In the genomic region with DNA sequence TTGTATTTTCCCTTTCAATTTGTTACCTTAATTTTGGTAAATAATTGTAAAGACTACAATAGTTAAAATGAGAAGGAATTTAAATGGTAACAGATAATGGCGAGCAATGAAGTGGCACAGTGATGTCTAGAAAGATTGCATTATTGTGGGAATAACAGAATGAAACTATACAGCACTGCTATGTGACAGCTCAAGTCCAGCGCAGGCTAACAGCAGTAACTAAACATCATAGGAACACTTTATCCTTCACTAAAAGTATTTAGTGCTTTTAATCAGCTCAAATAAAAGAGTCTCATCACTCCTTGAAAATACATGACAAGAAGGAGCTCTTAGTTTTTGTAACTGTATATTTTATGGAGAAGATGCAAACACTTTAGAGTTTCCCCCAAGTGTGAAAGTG, we compare ENCODE assay signal across 15 cellular contexts.
DNase-seq lines count a peak whose midpoint lies in the region; ATAC-seq and TF ChIP-seq lines count a peak whose summit lies in the region.
"Had no signal": no experiment of that assay in that cellular context is flagged by ENCODE, and none has a peak within 500 bp of the region (broad histone marks: within the 10 kb centered on the region; RNA-seq: fewer than 3 reads in every experiment).

No MANE protein-coding gene starts in this region.

- no peak overlapping the region for H2BK120ac ChIP-seq in mesenchymal stem cell (ENCODE audit: low read depth, low read length)

- H3K79me1 ChIP-seq in mesenchymal stem cell (replicated peaks; ENCODE audit: low read length, poor library complexity, severe bottlenecking), result no peaks in the 10 kb centered on the region

- H3K4me2 ChIP-seq in mesenchymal stem cell (ENCODE audit: low read length, poor library complexity, severe bottlenecking), result no peak overlapping the region

- H2BK5ac ChIP-seq in mesenchymal stem cell (ENCODE audit: low read depth, low read length, poor library complexity, severe bottlenecking), result no peak overlapping the region

- peak overlapping the region; percentile 44 for H3K9ac ChIP-seq in mesenchymal stem cell (ENCODE audit: low read length)

- intact Hi-C loops in ascending aorta (cut with DNase I), result no loop called here

- H3K27ac ChIP-seq in ascending aorta, result peak overlapping the region; percentile 62 to 71
- peak overlapping the region; percentile 40 for H3K27ac ChIP-seq in mesenchymal stem cell (ENCODE audit: low read length, poor library complexity, severe bottlenecking)
- peak overlapping the region in 3 of 4 donors; percentile 3 to 85 (median 73) for H3K27ac ChIP-seq in tibial nerve
- no peak overlapping the region for H3K27ac ChIP-seq in effector memory CD4-positive, alpha-beta T cell (ENCODE audit: insufficient read depth, low read length, poor library complexity, severe bottlenecking)
- H3K27ac ChIP-seq: psoas muscle had no signal

- peaks cover 3 to 12% of the 10 kb centered on the region in 2 donors for H3K4me1 ChIP-seq in ascending aorta
- H3K4me1 ChIP-seq in mesenchymal stem cell (ENCODE audit: control insufficient read depth, insufficient read depth, low read depth, low read length), result no peaks in the 10 kb centered on the region
- peaks cover 0 to 38% (median 7%) of the 10 kb centered on the region in 4 donors for H3K4me1 ChIP-seq in tibial nerve
- no peaks in the 10 kb centered on the region for H3K4me1 ChIP-seq in effector memory CD4-positive, alpha-beta T cell (ENCODE audit: control insufficient read depth, insufficient read depth, low read length, poor library complexity, severe bottlenecking)
- H3K4me1 ChIP-seq: psoas muscle had no signal

- H3K4ac ChIP-seq in mesenchymal stem cell (ENCODE audit: low read depth in 1 of 2, low read length in 2 of 2), result no peak overlapping the region

- no peak overlapping the region for H3K23ac ChIP-seq in mesenchymal stem cell (ENCODE audit: low read length in 2 of 2)

- peak overlapping the region; percentile 13 to 47 for H3K4me3 ChIP-seq in ascending aorta
- peak overlapping the region in 1 of 2 experiments; percentile 34 for H3K4me3 ChIP-seq in mesenchymal stem cell (ENCODE audit: insufficient read depth in 1 of 2, low read depth in 1 of 2, low read length in 2 of 2)
- peak overlapping the region in 1 of 4 donors; percentile 10 for H3K4me3 ChIP-seq in tibial nerve
- no peak overlapping the region for H3K4me3 ChIP-seq in effector memory CD4-positive, alpha-beta T cell (ENCODE audit: insufficient read depth, low read depth, low read length, poor library complexity, severe bottlenecking)
- H3K4me3 ChIP-seq: psoas muscle had no signal

- H2BK15ac ChIP-seq in mesenchymal stem cell (ENCODE audit: low read depth, poor library complexity, severe bottlenecking), result no peak overlapping the region

- TF ChIP-seq CTCF in ascending aorta (IDR thresholded peaks at IDR 0.05) (no peak), tibial nerve (IDR thresholded peaks at IDR 0.05) (no peak)

- H2AFZ ChIP-seq in mesenchymal stem cell (ENCODE audit: low read depth, low read length), result no peak overlapping the region

- H3K14ac ChIP-seq in mesenchymal stem cell (ENCODE audit: low read length in 2 of 2), result no peak overlapping the region

- 40% methylated on average over 1 of the region's 2 CpGs for WGBS in mesenchymal stem cell
- WGBS in tibial nerve, 2 donors, result 49 to 56% methylated on average over 2 of the region's 2 CpGs

- DNase-seq in NCI-H2196 (lab: John Stamatoyannopoulos, UW; ENCODE audit: unreplicated experiment), result peak; percentile 21
- no peak for DNase-seq in NCI-H2196 treated with DMSO at 0.1 percent for 48 hours (lab: John Stamatoyannopoulos, UW; ENCODE audit: unreplicated experiment)
- no peak for DNase-seq in ascending aorta (ENCODE audit: low spot score in 2 of 2)
- peak; percentile 57 for DNase-seq in mesenchymal stem cell
- DNase-seq in tibial nerve (ENCODE audit: low spot score in 2 of 2), result no peak
- DNase-seq in glomerular visceral epithelial cell (ENCODE audit: extremely low spot score), result no peak
- no peak for DNase-seq in effector memory CD4-positive, alpha-beta T cell
- DNase-seq: 8988T; activated CD4-positive, alpha-beta T cell treated with anti-CD3 and anti-CD28 coated beads for 1 hour; activated gamma-delta T cell; GOT3; naive thymus-derived CD4-positive, alpha-beta T cell; NCI-H2107; psoas muscle had no signal

- no peak overlapping the region for H2BK12ac ChIP-seq in mesenchymal stem cell (ENCODE audit: low read length in 2 of 2)

- H3K27me3 ChIP-seq in ascending aorta (no peaks in the 10 kb centered on the region), mesenchymal stem cell (ENCODE audit: control insufficient read depth in 1 of 2, insufficient read depth in 1 of 2, low read length in 2 of 2) (no peaks in the 10 kb centered on the region), tibial nerve (no peaks in the 10 kb centered on the region)
- no peaks in the 10 kb centered on the region for H3K27me3 ChIP-seq in effector memory CD4-positive, alpha-beta T cell (replicated peaks; ENCODE audit: control insufficient read depth, insufficient read depth, low read length, poor library complexity, severe bottlenecking)

- H3K18ac ChIP-seq in mesenchymal stem cell (ENCODE audit: low read depth in 1 of 2, low read length in 2 of 2), result no peak overlapping the region

- no peak overlapping the region for H2AK5ac ChIP-seq in mesenchymal stem cell (ENCODE audit: low read length, severe bottlenecking)

- H4K91ac ChIP-seq in mesenchymal stem cell (ENCODE audit: low read length), result no peak overlapping the region

- H4K8ac ChIP-seq in mesenchymal stem cell (ENCODE audit: low read length), result no peak overlapping the region

- H3K9me3 ChIP-seq in ascending aorta, result no peaks in the 10 kb centered on the region
- no peaks in the 10 kb centered on the region for H3K9me3 ChIP-seq in mesenchymal stem cell (ENCODE audit: control insufficient read depth, low read length)
- H3K9me3 ChIP-seq in tibial nerve, result no peaks in the 10 kb centered on the region
- no peaks in the 10 kb centered on the region for H3K9me3 ChIP-seq in effector memory CD4-positive, alpha-beta T cell (ENCODE audit: control insufficient read depth, low read length)
- H3K9me3 ChIP-seq: psoas muscle had no signal

- no peak for TF ChIP-seq POLR2A in tibial nerve (IDR thresholded peaks at IDR 0.05)

- no peak for TF ChIP-seq EP300 in tibial nerve (IDR thresholded peaks at IDR 0.05)

- H3K36me3 ChIP-seq in ascending aorta (no peaks in the 10 kb centered on the region), mesenchymal stem cell (ENCODE audit: control insufficient read depth in 1 of 2, insufficient read depth in 2 of 2, low read depth in 1 of 2, low read length in 2 of 2) (no peaks in the 10 kb centered on the region), tibial nerve (no peaks in the 10 kb centered on the region)
- no peaks in the 10 kb centered on the region for H3K36me3 ChIP-seq in effector memory CD4-positive, alpha-beta T cell (ENCODE audit: control insufficient read depth, insufficient read depth, low read length)

- no peak for ATAC-seq in HG03097 (IDR thresholded peaks at IDR 0.05; ENCODE audit: low FRiP score, unreplicated experiment)
- ATAC-seq: naive thymus-derived CD4-positive, alpha-beta T cell; psoas muscle had no signal

Comparison
In these comparisons a context has a peak if more than half of its experiments do, and no peak if none do; other contexts are left out.
1. DNase-seq: peak in NCI-H2196 (single experiment) and mesenchymal stem cell (single experiment); none in NCI-H2196 treated with DMSO at 0.1 percent for 48 hours (single experiment), ascending aorta (0 of 2), tibial nerve (0 of 2), glomerular visceral epithelial cell (single experiment) and effector memory CD4-positive, alpha-beta T cell (0 of 3).